Comparison of ENCODE assay signal across 8 cellular contexts in genomic region chr11:36131719-36132349, GRCh38.
DNase-seq lines count a peak whose midpoint lies in the region; TF ChIP-seq lines count a peak whose summit lies in the region.

No MANE protein-coding gene starts in this region.

- peaks cover 0 to 7% (median 6%) of the 10 kb centered on the region in 3 donors for H3K27me3 Mint-ChIP-seq in CD14-positive monocyte (ENCODE audit: low read depth in 3 of 3)

- peak; percentile 39 for TF ChIP-seq CTCF in CD14-positive monocyte (IDR thresholded peaks at IDR 0.05)
- peak; percentile 47 for TF ChIP-seq CTCF in WI38 (IDR thresholded peaks at IDR 0.05; ENCODE audit: low read depth, low read length)

- H3K9me3 Mint-ChIP-seq in CD14-positive monocyte = peaks cover 0 to 9% (median 0%) of the 10 kb centered on the region in 7 donors

- H3K36me3 Mint-ChIP-seq in CD14-positive monocyte = peaks cover 13 to 15% of the 10 kb centered on the region in 2 donors

- no peaks in the 10 kb centered on the region for H3K4me1 Mint-ChIP-seq in CD14-positive monocyte

- intact Hi-C loops in CD14-positive monocyte (cut with micrococcal nuclease) = no loop called here
- intact Hi-C loops in head of caudate nucleus (cut with DNase I) = loop anchor here (5.0 kb wide), 3 partner anchors 95 to 515 kb away; partner anchors contain the start of gene FJX1

- no peak overlapping the region for H3K4me3 ChIP-seq in WI38 (ENCODE audit: low read depth, low read length)

- H3K4me3 Mint-ChIP-seq in CD14-positive monocyte = no peak overlapping the region

- no peak overlapping the region for H3K27ac Mint-ChIP-seq in CD14-positive monocyte

- DNase-seq in CD14-positive monocyte (ENCODE audit: low spot score) (no peak), HuH-7 (ENCODE audit: low spot score) (peak; percentile 32), head of caudate nucleus (peak in 41 of 42 donors; percentile 42 to 88 (median 69)), renal cortical epithelial cell (ENCODE audit: low read depth) (peak; percentile 39), NCI-H1417 treated with DMSO at 0.1 percent for 48 hours (lab: John Stamatoyannopoulos, UW) (no peak)
- no peak for DNase-seq in effector CD4-positive, alpha-beta T cell
- no peak for DNase-seq in stimulated activated CD4-positive, alpha-beta T cell treated with anti-CD3 and anti-CD28 coated beads, Interleukin-2, amount 100 ng/mL, for 48 hours

Comparison
In these comparisons a context has a peak if more than half of its experiments do, and no peak if none do; other contexts are left out.
1. DNase-seq: peak in HuH-7 (single experiment), head of caudate nucleus (41 of 42) and renal cortical epithelial cell (single experiment); none in CD14-positive monocyte (single experiment), effector CD4-positive, alpha-beta T cell (single experiment), NCI-H1417 treated with DMSO at 0.1 percent for 48 hours (single experiment) and stimulated activated CD4-positive, alpha-beta T cell treated with anti-CD3 and anti-CD28 coated beads, Interleukin-2, amount 100 ng/mL, for 48 hours (0 of 2).